In the genomic region with DNA sequence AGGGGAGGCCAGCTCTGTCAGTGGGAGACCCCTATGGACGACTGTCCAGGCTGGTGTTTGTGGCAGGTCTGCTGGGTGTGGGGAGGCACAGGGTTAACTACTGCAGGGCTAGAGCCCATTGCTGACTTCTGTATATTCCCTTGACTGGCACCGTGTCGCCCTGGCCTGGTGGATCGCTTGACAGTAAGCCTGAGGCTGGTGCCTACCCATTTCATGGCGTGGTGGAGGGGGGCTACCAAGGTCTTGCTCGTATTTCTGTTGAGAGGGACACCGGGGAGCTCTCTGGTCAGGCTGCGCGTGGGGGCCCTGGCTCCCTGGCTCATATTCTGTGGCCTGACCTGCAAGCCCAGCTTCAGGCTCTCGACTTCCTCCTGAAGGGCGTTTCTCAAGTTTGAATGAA, we compare ENCODE assay signal across 19 cellular contexts.
DNase-seq lines count a peak whose midpoint lies in the region; ATAC-seq and TF ChIP-seq lines count a peak whose summit lies in the region.
"Had no signal": no experiment of that assay in that cellular context is flagged by ENCODE, and none has a peak within 500 bp of the region (broad histone marks: within the 10 kb centered on the region; RNA-seq: fewer than 3 reads in every experiment).

No MANE protein-coding gene starts in this region.

- no peak for ATAC-seq in activated T-helper 17 cell treated with anti-CD3 and anti-CD28 coated beads, Interleukin-2, amount 50 U/mL, for 72 hours (replicated peaks)
- ATAC-seq in natural killer cell (no peak), SK-N-SH treated with all-trans-retinoic acid at 6 μM for 48 hours (no peak), GM21390 (IDR thresholded peaks at IDR 0.05; ENCODE audit: unreplicated experiment) (no peak)
- ATAC-seq: heart left ventricle, left cardiac atrium had no signal

- TF ChIP-seq CTCF in natural killer cell (IDR thresholded peaks at IDR 0.05), result no peak
- TF ChIP-seq CTCF in Peyer's patch (IDR thresholded peaks at IDR 0.05), result no peak

- H3K27ac ChIP-seq in BLaER1 treated with 17β-estradiol and CSF1 and Interleukin-3, amounts not matched to agents 10 nM and 100 nM, result no peak overlapping the region
- H3K27ac ChIP-seq in CD4-positive, alpha-beta memory T cell (ENCODE audit: low read depth, low read length), result peak overlapping the region; percentile 47
- no peak overlapping the region for H3K27ac ChIP-seq in Peyer's patch
- H3K27ac ChIP-seq: dorsolateral prefrontal cortex, heart left ventricle had no signal

- peaks cover 0 to 10% (median 2%) of the 10 kb centered on the region in 11 experiments; a peak in 4 of 22 replicates for H3K9me3 ChIP-seq in BLaER1 treated with 17β-estradiol and CSF1 and Interleukin-3, amounts not matched to agents 10 nM and 100 nM (replicated peaks in 1 of 11)
- no peaks in the 10 kb centered on the region for H3K9me3 ChIP-seq in CD4-positive, alpha-beta memory T cell (ENCODE audit: control insufficient read depth in 1 of 2, low read length in 2 of 2)
- no peaks in the 10 kb centered on the region for H3K9me3 ChIP-seq in Peyer's patch
- H3K9me3 ChIP-seq: heart left ventricle, spleen had no signal

- peak overlapping the region in 10 of 11 experiments; percentile 41 to 78 (median 64); a peak in 20 of 22 replicates for H3K4me2 ChIP-seq in BLaER1 treated with 17β-estradiol and CSF1 and Interleukin-3, amounts not matched to agents 10 nM and 100 nM

- H3K9me3 Mint-ChIP-seq in CD4-positive, alpha-beta memory T cell, result peaks cover 0 to 3% (median 0%) of the 10 kb centered on the region in 8 donors
- no peaks in the 10 kb centered on the region for H3K9me3 Mint-ChIP-seq in activated T-helper 17 cell treated with anti-CD3 and anti-CD28 coated beads, Interleukin-2, amount 50 U/mL, for 72 hours
- peaks cover 0 to 2% of the 10 kb centered on the region in 2 donors for H3K9me3 Mint-ChIP-seq in natural killer cell
- H3K9me3 Mint-ChIP-seq: memory B cell had no signal

- no peaks in the 10 kb centered on the region for H3K27me3 ChIP-seq in BLaER1 treated with 17β-estradiol and CSF1 and Interleukin-3, amounts not matched to agents 10 nM and 100 nM
- no peaks in the 10 kb centered on the region for H3K27me3 ChIP-seq in CD4-positive, alpha-beta memory T cell (ENCODE audit: insufficient read depth, low read length)
- no peaks in the 10 kb centered on the region for H3K27me3 ChIP-seq in Peyer's patch
- H3K27me3 ChIP-seq: spleen had no signal

- H3K36me3 ChIP-seq in BLaER1 treated with 17β-estradiol and CSF1 and Interleukin-3, amounts not matched to agents 10 nM and 100 nM, result no peaks in the 10 kb centered on the region
- no peaks in the 10 kb centered on the region for H3K36me3 ChIP-seq in CD4-positive, alpha-beta memory T cell (ENCODE audit: insufficient read depth, low read length)
- H3K36me3 ChIP-seq in Peyer's patch, result no peaks in the 10 kb centered on the region
- H3K36me3 ChIP-seq: heart left ventricle, spleen had no signal

- no peaks in the 10 kb centered on the region for H3K36me3 Mint-ChIP-seq in CD4-positive, alpha-beta memory T cell
- no peaks in the 10 kb centered on the region for H3K36me3 Mint-ChIP-seq in activated T-helper 17 cell treated with anti-CD3 and anti-CD28 coated beads, Interleukin-2, amount 50 U/mL, for 72 hours (ENCODE audit: low read depth)
- H3K36me3 Mint-ChIP-seq in natural killer cell, result no peaks in the 10 kb centered on the region
- H3K36me3 Mint-ChIP-seq: memory B cell had no signal

- no peak for DNase-seq in CD4-positive, alpha-beta memory T cell
- DNase-seq in natural killer cell, result no peak
- DNase-seq in Peyer's patch, result no peak
- no peak for DNase-seq in D341Med (ENCODE audit: low spot score)
- DNase-seq: activated CD4-positive, CD25-positive, alpha-beta regulatory T cell treated with anti-CD3 and anti-CD28 coated beads, Interleukin-2, amount 50 U/mL, for 72 hours; COR-L47; dorsolateral prefrontal cortex; GOT3; heart left ventricle; left cardiac atrium; NCI-H1417; NCI-H510A treated with DMSO at 0.1 percent for 48 hours; spleen; stimulated activated CD4-positive, alpha-beta T cell treated with anti-CD3 and anti-CD28 coated beads, Interleukin-4, amount 100 ng/mL, for 1 hour had no signal

- POLR2A ChIA-PET in CD4-positive, alpha-beta memory T cell (lab: Charles Lee; ENCODE audit: partially characterized antibody), result no interaction called here

- CTCF ChIA-PET in CD4-positive, alpha-beta memory T cell (lab: Charles Lee; ENCODE audit: partially characterized antibody), result interaction anchor here (0.6 to 6.0 kb wide), 4 partner anchors 10 to 48 kb away, joined by 3 to 49 read pairs (median 10); no protein-coding TSS in a partner anchor

- H3K9ac ChIP-seq in BLaER1 treated with 17β-estradiol and CSF1 and Interleukin-3, amounts not matched to agents 10 nM and 100 nM, result peak overlapping the region in 1 of 11 experiments; percentile 6; a peak in 1 of 22 replicates

- H3K4me1 Mint-ChIP-seq in CD4-positive, alpha-beta memory T cell, result peaks cover 36 to 59% (median 45%) of the 10 kb centered on the region in 4 donors
- peaks cover 37% of the 10 kb centered on the region for H3K4me1 Mint-ChIP-seq in activated T-helper 17 cell treated with anti-CD3 and anti-CD28 coated beads, Interleukin-2, amount 50 U/mL, for 72 hours
- peaks cover 91 to 96% of the 10 kb centered on the region in 2 donors for H3K4me1 Mint-ChIP-seq in natural killer cell

- peak overlapping the region; percentile 48 to 96 (median 83) for H3K27ac Mint-ChIP-seq in CD4-positive, alpha-beta memory T cell
- peak overlapping the region; percentile 30 for H3K27ac Mint-ChIP-seq in activated T-helper 17 cell treated with anti-CD3 and anti-CD28 coated beads, Interleukin-2, amount 50 U/mL, for 72 hours
- peak overlapping the region; percentile 92 to 94 for H3K27ac Mint-ChIP-seq in natural killer cell
- H3K27ac Mint-ChIP-seq: memory B cell had no signal

- TF ChIP-seq POLR2A in Peyer's patch (IDR thresholded peaks at IDR 0.05), result no peak

- no peak overlapping the region for H3K4me3 ChIP-seq in BLaER1 treated with 17β-estradiol and CSF1 and Interleukin-3, amounts not matched to agents 10 nM and 100 nM
- no peak overlapping the region for H3K4me3 ChIP-seq in CD4-positive, alpha-beta memory T cell (ENCODE audit: low read length in 2 of 2)
- H3K4me3 ChIP-seq in Peyer's patch, result no peak overlapping the region
- H3K4me3 ChIP-seq: dorsolateral prefrontal cortex, heart left ventricle, spleen had no signal

- no peaks in the 10 kb centered on the region for H3K27me3 Mint-ChIP-seq in CD4-positive, alpha-beta memory T cell
- H3K27me3 Mint-ChIP-seq in activated T-helper 17 cell treated with anti-CD3 and anti-CD28 coated beads, Interleukin-2, amount 50 U/mL, for 72 hours, result peaks cover 10% of the 10 kb centered on the region
- peaks cover 0 to 10% of the 10 kb centered on the region in 2 donors for H3K27me3 Mint-ChIP-seq in natural killer cell (ENCODE audit: low read depth in 2 of 2)
- H3K27me3 Mint-ChIP-seq: memory B cell had no signal

- intact Hi-C loops in CD4-positive, alpha-beta memory T cell (cut with micrococcal nuclease), result no loop called here
- intact Hi-C loops in natural killer cell (cut with micrococcal nuclease), result loop anchor here (2.0 kb wide), 1 partner anchor 39 kb away; no protein-coding TSS in a partner anchor

- H3K4me3 Mint-ChIP-seq in CD4-positive, alpha-beta memory T cell, result peak overlapping the region in 6 of 8 donors; percentile 49 to 81 (median 70)
- H3K4me3 Mint-ChIP-seq in activated T-helper 17 cell treated with anti-CD3 and anti-CD28 coated beads, Interleukin-2, amount 50 U/mL, for 72 hours, result peak overlapping the region; percentile 44
- peak overlapping the region; percentile 88 for H3K4me3 Mint-ChIP-seq in natural killer cell
- H3K4me3 Mint-ChIP-seq: memory B cell had no signal

- peaks cover 17 to 44% (median 38%) of the 10 kb centered on the region in 10 experiments for H3K4me1 ChIP-seq in BLaER1 treated with 17β-estradiol and CSF1 and Interleukin-3, amounts not matched to agents 10 nM and 100 nM
- peaks cover 45% of the 10 kb centered on the region for H3K4me1 ChIP-seq in CD4-positive, alpha-beta memory T cell (ENCODE audit: insufficient read depth, low read length)
- H3K4me1 ChIP-seq in Peyer's patch, result no peaks in the 10 kb centered on the region

- H4K20me1 ChIP-seq in BLaER1 treated with 17β-estradiol and CSF1 and Interleukin-3, amounts not matched to agents 10 nM and 100 nM, result no peaks in the 10 kb centered on the region

TF ChIP-seq in SK-N-SH treated with all-trans-retinoic acid at 6 μM for 48 hours, 23 proteins besides CTCF, POLR2A, EP300 and RAD21 (continues in another document):
- no peak for TF ChIP-seq PPARA (CRISPR knock-in tag; IDR thresholded peaks at IDR 0.05; ENCODE audit: borderline replicate concordance)
- TF ChIP-seq, protein P1, sequence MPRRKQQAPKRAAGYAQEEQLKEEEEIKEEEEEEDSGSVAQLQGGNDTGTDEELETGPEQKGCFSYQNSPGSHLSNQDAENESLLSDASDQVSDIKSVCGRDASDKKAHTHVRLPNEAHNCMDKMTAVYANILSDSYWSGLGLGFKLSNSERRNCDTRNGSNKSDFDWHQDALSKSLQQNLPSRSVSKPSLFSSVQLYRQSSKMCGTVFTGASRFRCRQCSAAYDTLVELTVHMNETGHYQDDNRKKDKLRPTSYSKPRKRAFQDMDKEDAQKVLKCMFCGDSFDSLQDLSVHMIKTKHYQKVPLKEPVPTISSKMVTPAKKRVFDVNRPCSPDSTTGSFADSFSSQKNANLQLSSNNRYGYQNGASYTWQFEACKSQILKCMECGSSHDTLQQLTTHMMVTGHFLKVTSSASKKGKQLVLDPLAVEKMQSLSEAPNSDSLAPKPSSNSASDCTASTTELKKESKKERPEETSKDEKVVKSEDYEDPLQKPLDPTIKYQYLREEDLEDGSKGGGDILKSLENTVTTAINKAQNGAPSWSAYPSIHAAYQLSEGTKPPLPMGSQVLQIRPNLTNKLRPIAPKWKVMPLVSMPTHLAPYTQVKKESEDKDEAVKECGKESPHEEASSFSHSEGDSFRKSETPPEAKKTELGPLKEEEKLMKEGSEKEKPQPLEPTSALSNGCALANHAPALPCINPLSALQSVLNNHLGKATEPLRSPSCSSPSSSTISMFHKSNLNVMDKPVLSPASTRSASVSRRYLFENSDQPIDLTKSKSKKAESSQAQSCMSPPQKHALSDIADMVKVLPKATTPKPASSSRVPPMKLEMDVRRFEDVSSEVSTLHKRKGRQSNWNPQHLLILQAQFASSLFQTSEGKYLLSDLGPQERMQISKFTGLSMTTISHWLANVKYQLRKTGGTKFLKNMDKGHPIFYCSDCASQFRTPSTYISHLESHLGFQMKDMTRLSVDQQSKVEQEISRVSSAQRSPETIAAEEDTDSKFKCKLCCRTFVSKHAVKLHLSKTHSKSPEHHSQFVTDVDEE (CRISPR knock-in tag; IDR thresholded peaks at IDR 0.05), result no peak
- no peak for TF ChIP-seq ZC3H10 (CRISPR knock-in tag; IDR thresholded peaks at IDR 0.05)
- TF ChIP-seq ZFP30 (CRISPR knock-in tag; IDR thresholded peaks at IDR 0.05), result no peak
- no peak for TF ChIP-seq TCF4 (CRISPR knock-in tag; IDR thresholded peaks at IDR 0.05; ENCODE audit: borderline replicate concordance)
- TF ChIP-seq GLIS3 (CRISPR knock-in tag; IDR thresholded peaks at IDR 0.05), result no peak

Comparison
In these comparisons a context has a peak if more than half of its experiments do, and no peak if none do; other contexts are left out.
1. H3K27ac Mint-ChIP-seq: peak in every context shown above with its lines; median percentile 93 in natural killer cell; 83 in CD4-positive, alpha-beta memory T cell; 30 in activated T-helper 17 cell treated with anti-CD3 and anti-CD28 coated beads, Interleukin-2, amount 50 U/mL, for 72 hours.